Comparison of ENCODE assay signal across 27 cellular contexts in genomic region chr1:184257873-184258272, GRCh38.
"Had no signal": no experiment of that assay in that cellular context is flagged by ENCODE, and none has a peak within 500 bp of the region (broad histone marks: within the 10 kb centered on the region; RNA-seq: fewer than 3 reads in every experiment).

No MANE protein-coding gene starts in this region.

- H3K27me3 ChIP-seq: ascending aorta, breast epithelium, cardiac muscle cell, colonic mucosa had no signal

- ATAC-seq: activated naive CD4-positive, alpha-beta T cell treated with anti-CD3 and anti-CD28 coated beads, Interleukin-2, amount 50 U/mL, for 72 hours; activated T-cell treated with anti-CD3 and anti-CD28 coated beads, Interleukin-2, amount 50 U/mL, for 72 hours; esophagus mucosa; WTC11 had no signal

- H3K36me3 Mint-ChIP-seq: activated naive CD4-positive, alpha-beta T cell treated with anti-CD3 and anti-CD28 coated beads, Interleukin-2, amount 10 ng/mL, durations not matched to agents 7 days and 5 days; activated naive CD8-positive, alpha-beta T cell treated with anti-CD3 and anti-CD28 coated beads, Interleukin-2, amount 10 ng/mL, durations not matched to agents 7 days and 5 days; brain; WTC11 had no signal

- H3K9me3 Mint-ChIP-seq: activated CD4-positive, alpha-beta memory T cell treated with anti-CD3 and anti-CD28 coated beads, Interleukin-2, amount 10 ng/mL, durations not matched to agents 7 days and 5 days; activated CD4-positive, alpha-beta T cell treated with anti-CD3 and anti-CD28 coated beads, Interleukin-2, amount 10 ng/mL, durations not matched to agents 7 days and 5 days; activated naive CD4-positive, alpha-beta T cell treated with anti-CD3 and anti-CD28 coated beads, Interleukin-2, amount 10 ng/mL, durations not matched to agents 7 days and 5 days; activated naive CD8-positive, alpha-beta T cell treated with anti-CD3 and anti-CD28 coated beads, Interleukin-2, amount 10 ng/mL, durations not matched to agents 7 days and 5 days; activated T-cell treated with anti-CD3 and anti-CD28 coated beads, Interleukin-2, amount 50 U/mL, for 24 hours; activated T-cell treated with anti-CD3 and anti-CD28 coated beads, Interleukin-2, amount 50 U/mL, for 72 hours had no signal

- H3K4me1 Mint-ChIP-seq: activated CD4-positive, alpha-beta memory T cell treated with anti-CD3 and anti-CD28 coated beads, Interleukin-2, amount 10 ng/mL, durations not matched to agents 7 days and 5 days; activated CD4-positive, alpha-beta T cell treated with anti-CD3 and anti-CD28 coated beads, Interleukin-2, amount 10 ng/mL, durations not matched to agents 7 days and 5 days; activated naive CD4-positive, alpha-beta T cell treated with anti-CD3 and anti-CD28 coated beads, Interleukin-2, amount 10 ng/mL, durations not matched to agents 7 days and 5 days; activated naive CD8-positive, alpha-beta T cell treated with anti-CD3 and anti-CD28 coated beads, Interleukin-2, amount 10 ng/mL, durations not matched to agents 7 days and 5 days; brain had no signal

- DNase-seq: activated CD4-positive, alpha-beta memory T cell treated with anti-CD3 and anti-CD28 coated beads, Interleukin-2, amount 10 ng/mL, durations not matched to agents 7 days and 5 days; activated CD4-positive, alpha-beta T cell treated with anti-CD3 and anti-CD28 coated beads for 1 hour; activated CD4-positive, alpha-beta T cell treated with anti-CD3 and anti-CD28 coated beads for 4 hours; activated CD4-positive, alpha-beta T cell treated with anti-CD3 and anti-CD28 coated beads, Interleukin-2, amount 10 ng/mL, durations not matched to agents 7 days and 5 days; activated CD4-positive, alpha-beta T cell treated with anti-CD3 and anti-CD28 coated beads, Interleukin-2, amount 50 U/mL, for 4 hours; activated CD8-positive, alpha-beta memory T cell treated with anti-CD3 and anti-CD28 coated beads, Interleukin-2, amount 50 U/mL, for 48 hours; activated gamma-delta T cell; activated naive CD4-positive, alpha-beta T cell; activated naive CD4-positive, alpha-beta T cell treated with anti-CD3 and anti-CD28 coated beads, Interleukin-2, amount 10 ng/mL, durations not matched to agents 7 days and 5 days; activated naive CD8-positive, alpha-beta T cell treated with anti-CD3 and anti-CD28 coated beads, Interleukin-2, amount 10 ng/mL, durations not matched to agents 7 days and 5 days; activated T-cell treated with anti-CD3 and anti-CD28 coated beads for 4 hours; activated T-cell treated with anti-CD3 and anti-CD28 coated beads, Interleukin-2, amount 50 U/mL, for 24 hours; activated T-cell treated with anti-CD3 and anti-CD28 coated beads, Interleukin-2, amount 50 U/mL, for 72 hours; central memory CD4-positive, alpha-beta T cell; cerebellar nuclear complex; colonic mucosa; effector CD8-positive, alpha-beta T cell; T-helper 2 cell had no signal

- H3K27me3 Mint-ChIP-seq: activated CD4-positive, alpha-beta T cell treated with anti-CD3 and anti-CD28 coated beads, Interleukin-2, amount 10 ng/mL, durations not matched to agents 7 days and 5 days; activated naive CD4-positive, alpha-beta T cell treated with anti-CD3 and anti-CD28 coated beads, Interleukin-2, amount 10 ng/mL, durations not matched to agents 7 days and 5 days had no signal

- H3K9me3 ChIP-seq: ascending aorta, breast epithelium, colonic mucosa had no signal

- H3K4me1 ChIP-seq: ascending aorta, breast epithelium, colonic mucosa had no signal

- H3K27ac ChIP-seq: ascending aorta, breast epithelium, cardiac muscle cell, colonic mucosa had no signal

- H3K36me3 ChIP-seq: ascending aorta, breast epithelium, cardiac muscle cell, colonic mucosa had no signal

- H3K4me3 Mint-ChIP-seq: activated CD4-positive, alpha-beta memory T cell treated with anti-CD3 and anti-CD28 coated beads, Interleukin-2, amount 10 ng/mL, durations not matched to agents 7 days and 5 days; activated CD4-positive, alpha-beta T cell treated with anti-CD3 and anti-CD28 coated beads, Interleukin-2, amount 10 ng/mL, durations not matched to agents 7 days and 5 days; activated naive CD4-positive, alpha-beta T cell treated with anti-CD3 and anti-CD28 coated beads, Interleukin-2, amount 10 ng/mL, durations not matched to agents 7 days and 5 days; activated naive CD8-positive, alpha-beta T cell treated with anti-CD3 and anti-CD28 coated beads, Interleukin-2, amount 10 ng/mL, durations not matched to agents 7 days and 5 days; activated T-cell treated with anti-CD3 and anti-CD28 coated beads, Interleukin-2, amount 50 U/mL, for 24 hours; activated T-cell treated with anti-CD3 and anti-CD28 coated beads, Interleukin-2, amount 50 U/mL, for 72 hours; brain; WTC11 had no signal

- FAIRE-seq: endometrium, frontal cortex had no signal

- H3K27ac Mint-ChIP-seq: activated CD4-positive, alpha-beta memory T cell treated with anti-CD3 and anti-CD28 coated beads, Interleukin-2, amount 10 ng/mL, durations not matched to agents 7 days and 5 days; activated CD4-positive, alpha-beta T cell treated with anti-CD3 and anti-CD28 coated beads, Interleukin-2, amount 10 ng/mL, durations not matched to agents 7 days and 5 days; activated naive CD4-positive, alpha-beta T cell treated with anti-CD3 and anti-CD28 coated beads, Interleukin-2, amount 10 ng/mL, durations not matched to agents 7 days and 5 days; activated naive CD4-positive, alpha-beta T cell treated with anti-CD3 and anti-CD28 coated beads, Interleukin-2, amount 50 U/mL, for 72 hours; activated naive CD8-positive, alpha-beta T cell treated with anti-CD3 and anti-CD28 coated beads, Interleukin-2, amount 10 ng/mL, durations not matched to agents 7 days and 5 days; activated T-cell treated with anti-CD3 and anti-CD28 coated beads, Interleukin-2, amount 50 U/mL, for 24 hours; activated T-cell treated with anti-CD3 and anti-CD28 coated beads, Interleukin-2, amount 50 U/mL, for 72 hours; brain; WTC11 had no signal

- H3K4me3 ChIP-seq: ascending aorta, breast epithelium, cardiac muscle cell, colonic mucosa had no signal
